In the genomic region with DNA sequence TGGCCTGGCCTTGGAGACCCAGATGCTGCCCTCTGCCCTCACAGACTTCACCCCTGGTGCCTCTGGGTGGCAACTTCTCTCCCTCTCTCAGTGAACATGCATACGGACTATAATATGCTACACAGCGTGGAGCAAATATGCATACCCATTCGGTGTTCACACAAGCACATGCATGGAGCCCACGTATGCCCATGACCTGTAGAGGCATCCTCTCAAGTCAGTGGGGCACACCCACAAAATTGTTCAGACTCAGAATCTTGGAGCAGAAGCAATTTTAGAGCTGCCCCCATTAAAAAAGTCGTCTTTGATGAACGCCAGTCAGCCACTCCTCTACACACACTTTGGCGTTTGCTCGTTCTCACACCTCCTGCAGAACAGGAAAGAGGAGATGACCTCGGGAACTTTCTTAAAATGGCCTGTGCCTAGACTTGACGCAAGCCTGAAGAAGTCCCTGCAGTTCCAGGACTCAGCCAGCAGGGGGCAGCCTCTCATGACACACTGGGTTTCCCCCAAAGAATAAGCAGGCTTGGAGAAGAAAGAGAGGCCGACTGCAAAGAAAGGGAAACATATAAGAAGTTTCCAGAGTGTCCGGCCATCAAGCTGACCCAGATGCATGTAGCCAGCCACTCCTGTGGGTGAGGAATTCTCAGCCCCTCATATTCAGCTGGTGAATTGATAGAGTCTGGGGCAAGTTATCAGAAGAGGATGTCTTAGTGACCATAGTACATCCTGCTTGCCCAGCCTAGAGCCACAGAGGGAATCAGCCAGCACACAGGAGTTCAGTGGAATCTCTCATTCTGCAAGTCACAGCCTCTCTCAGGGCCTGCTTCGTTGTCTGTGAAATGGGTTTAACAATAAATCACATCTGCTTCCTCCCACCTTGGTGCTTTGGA, we compare ENCODE assay signal across 8 cellular contexts. TPM values are rescaled to one million over a fixed set of nuclear protein-coding genes. Genes with fewer than 3 reads are reported as not detected.
DNase-seq lines count a peak whose midpoint lies in the region; ATAC-seq and TF ChIP-seq lines count a peak whose summit lies in the region.

No MANE protein-coding gene starts in this region.

- H3K9me3 Mint-ChIP-seq in CD4-positive, alpha-beta T cell = no peaks in the 10 kb centered on the region
- no peaks in the 10 kb centered on the region for H3K9me3 Mint-ChIP-seq in T-helper 2 cell treated with Interferon-gamma antibody and Interleukin-4, amounts not matched to agents 5 μg/mL and 100 μg/mL, for 36 hours

- POLR2A ChIA-PET in CD4-positive, alpha-beta T cell (lab: Charles Lee) = interaction anchor here (1.0 kb wide), 1 partner anchor 161 kb away, joined by 4 read pairs; no protein-coding TSS in a partner anchor

- H3K4me2 ChIP-seq in hepatocyte = no peak overlapping the region

- H2AFZ ChIP-seq in hepatocyte = no peak overlapping the region

- H3K36me3 Mint-ChIP-seq in CD4-positive, alpha-beta T cell (ENCODE audit: low read depth) = no peaks in the 10 kb centered on the region
- no peaks in the 10 kb centered on the region for H3K36me3 Mint-ChIP-seq in T-helper 2 cell treated with Interferon-gamma antibody and Interleukin-4, amounts not matched to agents 5 μg/mL and 100 μg/mL, for 36 hours (ENCODE audit: low read depth)

- WGBS in hepatocyte (ENCODE audit: low lambda C conversion rate, missing lambda C conversion rate) = 50% methylated on average over 13 of the region's 13 CpGs

- no peak overlapping the region for H3K4me3 Mint-ChIP-seq in CD4-positive, alpha-beta T cell
- no peak overlapping the region for H3K4me3 Mint-ChIP-seq in T-helper 2 cell treated with Interferon-gamma antibody and Interleukin-4, amounts not matched to agents 5 μg/mL and 100 μg/mL, for 36 hours

- no peaks in the 10 kb centered on the region for H4K20me1 ChIP-seq in hepatocyte (ENCODE audit: insufficient read depth, poor library complexity, severe bottlenecking)

- DNase-seq in CD4-positive, alpha-beta T cell = peak; percentile 54 to 78 (median 67)
- DNase-seq in MG63 (peak; percentile 47), hepatocyte (ENCODE audit: low spot score) (peak; percentile 67), gastrocnemius medialis (peak; percentile 30 to 63)
- peak; percentile 47 for DNase-seq in T-helper 2 cell treated with Interferon-gamma antibody and Interleukin-4, amounts not matched to agents 5 μg/mL and 100 μg/mL, for 36 hours (ENCODE audit: low spot score)

- intact Hi-C loops in CD4-positive, alpha-beta T cell (cut with DNase I, micrococcal nuclease) = loop anchor here (1.0 to 5.0 kb wide), 3 partner anchors 90 to 245 kb away; no protein-coding TSS in a partner anchor
- intact Hi-C loops in gastrocnemius medialis (cut with DNase I; ENCODE audit: low total_unique reads) = loop anchor here (1.0 kb wide), 2 partner anchors 30 to 89 kb away; no protein-coding TSS in a partner anchor

- TF ChIP-seq POLR2A in gastrocnemius medialis (IDR thresholded peaks at IDR 0.05) = no peak

- no peaks in the 10 kb centered on the region for H3K4me1 ChIP-seq in hepatocyte (ENCODE audit: insufficient read depth)
- no peaks in the 10 kb centered on the region for H3K4me1 ChIP-seq in gastrocnemius medialis

- H3K4me3 ChIP-seq in MG63 (no peak overlapping the region), hepatocyte (no peak overlapping the region), gastrocnemius medialis (no peak overlapping the region)

- H3K27ac ChIP-seq in CD4-positive, alpha-beta T cell (ENCODE audit: low read depth, low read length) = no peak overlapping the region
- H3K27ac ChIP-seq in angular gyrus (ENCODE audit: low read depth, low read length) (peak overlapping the region; percentile 10), hepatocyte (no peak overlapping the region), gastrocnemius medialis (no peak overlapping the region)

- CTCF ChIA-PET in CD4-positive, alpha-beta T cell (lab: Charles Lee) = interaction anchor here (0.9 to 1.1 kb wide), 3 partner anchors 39 to 186 kb away, joined by 3 to 4 read pairs (median 3); no protein-coding TSS in a partner anchor

- H3K4me1 Mint-ChIP-seq in CD4-positive, alpha-beta T cell (ENCODE audit: low read depth) = peaks cover 6% of the 10 kb centered on the region
- H3K4me1 Mint-ChIP-seq in T-helper 2 cell treated with Interferon-gamma antibody and Interleukin-4, amounts not matched to agents 5 μg/mL and 100 μg/mL, for 36 hours (ENCODE audit: low read depth) = peaks cover 5% of the 10 kb centered on the region

- H3K79me2 ChIP-seq in hepatocyte = no peaks in the 10 kb centered on the region

- H3K27me3 Mint-ChIP-seq in CD4-positive, alpha-beta T cell = no peaks in the 10 kb centered on the region
- peaks cover 3% of the 10 kb centered on the region for H3K27me3 Mint-ChIP-seq in T-helper 2 cell treated with Interferon-gamma antibody and Interleukin-4, amounts not matched to agents 5 μg/mL and 100 μg/mL, for 36 hours (ENCODE audit: low read depth)

- in situ Hi-C loops in gastrocnemius medialis (cut with MboI; ENCODE audit: low sequenced_read_pairs in 4 of 4) = loop anchor here (5.0 to 25.0 kb wide), 4 partner anchors 85 to 200 kb away; partner anchors contain the start of gene ZDHHC9 (in 1 of the 4)

- ATAC-seq in CD4-positive, alpha-beta T cell (ENCODE audit: poor library complexity) = peak; percentile 77
- peak; percentile 91 for ATAC-seq in GM19351 (IDR thresholded peaks at IDR 0.05; ENCODE audit: unreplicated experiment)
- peak; percentile 36 to 83 for ATAC-seq in gastrocnemius medialis
- no peak for ATAC-seq in HG03460 (IDR thresholded peaks at IDR 0.05; ENCODE audit: unreplicated experiment)

- H3K36me3 ChIP-seq in MG63 = no peaks in the 10 kb centered on the region
- H3K36me3 ChIP-seq in hepatocyte (replicated peaks; ENCODE audit: insufficient read depth, low read depth) = no peaks in the 10 kb centered on the region
- no peaks in the 10 kb centered on the region for H3K36me3 ChIP-seq in gastrocnemius medialis

- H3K9me2 ChIP-seq in hepatocyte (replicated peaks; ENCODE audit: insufficient read depth) = no peaks in the 10 kb centered on the region

- H3K27me3 ChIP-seq in CD4-positive, alpha-beta T cell (ENCODE audit: control insufficient read depth, insufficient read depth, low read length) = no peaks in the 10 kb centered on the region
- H3K27me3 ChIP-seq in MG63 = no peaks in the 10 kb centered on the region
- no peaks in the 10 kb centered on the region for H3K27me3 ChIP-seq in hepatocyte
- no peaks in the 10 kb centered on the region for H3K27me3 ChIP-seq in gastrocnemius medialis

- H3K27ac Mint-ChIP-seq in CD4-positive, alpha-beta T cell = no peak overlapping the region
- H3K27ac Mint-ChIP-seq in T-helper 2 cell treated with Interferon-gamma antibody and Interleukin-4, amounts not matched to agents 5 μg/mL and 100 μg/mL, for 36 hours = no peak overlapping the region

- no peaks in the 10 kb centered on the region for H3K9me3 ChIP-seq in CD4-positive, alpha-beta T cell (ENCODE audit: control insufficient read depth, low read length)
- no peaks in the 10 kb centered on the region for H3K9me3 ChIP-seq in MG63
- no peaks in the 10 kb centered on the region for H3K9me3 ChIP-seq in hepatocyte (ENCODE audit: low read depth)
- no peaks in the 10 kb centered on the region for H3K9me3 ChIP-seq in gastrocnemius medialis

- TF ChIP-seq CTCF in CD4-positive, alpha-beta T cell (IDR thresholded peaks at IDR 0.05) = peak; percentile 74
- TF ChIP-seq CTCF in hepatocyte (IDR thresholded peaks at IDR 0.05; ENCODE audit: poor library complexity) = peak; percentile 69
- peak; percentile 60 to 88 (median 84) for TF ChIP-seq CTCF in gastrocnemius medialis (IDR thresholded peaks at IDR 0.05 in 4 of 5, conservative IDR thresholded peaks at IDR 0.05 in 1 of 5)

RNA-seq across cellular contexts. Expression of gene APLN, which starts 17.3 kb away (rescaled TPM):
- total RNA-seq in CD4-positive, alpha-beta T cell = not detected
- 1.4 and 7.2 TPM in 2 replicates for total RNA-seq in MG63 (2014; rRNA removed; shearing (Covaris generic); ENCODE audit: low replicate concordance)
- total RNA-seq in hepatocyte (0.16 and 0.30 TPM in 2 replicates), gastrocnemius medialis (not detected)
- 0.30 and 0.92 TPM in 2 replicates for polyA plus RNA-seq in hepatocyte
